In genomic region chr2:40543381-40543780, GRCh38 we compare ENCODE assay signal across 28 cellular contexts.
"Had no signal": no experiment of that assay in that cellular context is flagged by ENCODE, and none has a peak within 500 bp of the region (broad histone marks: within the 10 kb centered on the region; RNA-seq: fewer than 3 reads in every experiment).

No MANE protein-coding gene starts in this region.

- H3K27me3 ChIP-seq: colonic mucosa, esophagus squamous epithelium, neural progenitor cell, sigmoid colon, spleen, testis, tibial artery, upper lobe of right lung, uterus had no signal

- H3K9me3 ChIP-seq: colonic mucosa, esophagus squamous epithelium, sigmoid colon, spleen, testis, tibial artery, upper lobe of right lung, uterus had no signal

- H3K4me1 ChIP-seq: colonic mucosa, esophagus squamous epithelium, parathyroid adenoma, sigmoid colon, spleen, testis, upper lobe of right lung, uterus had no signal

- H3K27ac Mint-ChIP-seq: dendritic cell treated with granulocyte-macrophage colony-stimulating factor and Interleukin-4, amounts not matched to agents 40 ng/mL and 50 ng/mL, for 4 days; endodermal cell; immature natural killer cell; naive thymus-derived CD4-positive, alpha-beta T cell; nephron; neural progenitor cell; progenitor cell of endocrine pancreas; stimulated activated memory B cell treated with anti-CD40 and anti-IgM and Interleukin-4, amounts not matched to agents 10 μg/mL and 1 μg/mL and 100 μg/mL, for 72 hours had no signal

- H3K9me3 Mint-ChIP-seq: dendritic cell treated with granulocyte-macrophage colony-stimulating factor and Interleukin-4, amounts not matched to agents 40 ng/mL and 50 ng/mL, for 4 days; endodermal cell; nephron; neural progenitor cell; stimulated activated memory B cell treated with anti-CD40 and anti-IgM and Interleukin-4, amounts not matched to agents 10 μg/mL and 1 μg/mL and 100 μg/mL, for 72 hours had no signal

- H3K27me3 Mint-ChIP-seq: naive thymus-derived CD4-positive, alpha-beta T cell; stimulated activated memory B cell treated with anti-CD40 and anti-IgM and Interleukin-4, amounts not matched to agents 10 μg/mL and 1 μg/mL and 100 μg/mL, for 72 hours had no signal

- H3K9ac ChIP-seq: neural progenitor cell, parathyroid adenoma had no signal

- H3K79me2 ChIP-seq: parathyroid adenoma had no signal

- H3K4me3 Mint-ChIP-seq: dendritic cell treated with granulocyte-macrophage colony-stimulating factor and Interleukin-4, amounts not matched to agents 40 ng/mL and 50 ng/mL, for 4 days; endodermal cell; immature natural killer cell; naive thymus-derived CD4-positive, alpha-beta T cell; nephron; neural progenitor cell; stimulated activated memory B cell treated with anti-CD40 and anti-IgM and Interleukin-4, amounts not matched to agents 10 μg/mL and 1 μg/mL and 100 μg/mL, for 72 hours had no signal

- H3K36me3 ChIP-seq: colonic mucosa, esophagus squamous epithelium, neural progenitor cell, sigmoid colon, spleen, tibial artery, upper lobe of right lung, uterus had no signal

- H2AFZ ChIP-seq: neural progenitor cell, parathyroid adenoma had no signal

- H3K4me1 Mint-ChIP-seq: immature natural killer cell; stimulated activated memory B cell treated with anti-CD40 and anti-IgM and Interleukin-4, amounts not matched to agents 10 μg/mL and 1 μg/mL and 100 μg/mL, for 72 hours had no signal

- H3K4me3 ChIP-seq: colonic mucosa, esophagus squamous epithelium, lung, neural progenitor cell, sigmoid colon, spleen, testis, tibial artery, upper lobe of right lung, uterus had no signal

- DNase-seq: colonic mucosa; effector CD8-positive, alpha-beta T cell; endodermal cell; erythroblast; esophagus squamous epithelium; hypothalamus; immature natural killer cell; islet precursor cell; mesenchymal stem cell; midbrain; naive thymus-derived CD4-positive, alpha-beta T cell; right cardiac atrium; sigmoid colon; spleen; stimulated activated CD4-positive, alpha-beta T cell treated with anti-CD3 and anti-CD28 coated beads, Interleukin-4, amount 100 ng/mL, for 4 hours; stimulated activated naive CD8-positive, alpha-beta T cell treated with anti-CD3 and anti-CD28 coated beads, Interleukin-15, Interleukin-2, amounts not matched to agents 100 U/mL and 50 U/mL, for 24 hours; substantia nigra; testis; tibial artery; upper lobe of right lung; uterus had no signal

- H3K27ac ChIP-seq: colonic mucosa, esophagus squamous epithelium, neural progenitor cell, parathyroid adenoma, sigmoid colon, spleen, testis, tibial artery, upper lobe of right lung, uterus had no signal

- ATAC-seq: naive thymus-derived CD4-positive, alpha-beta T cell; right cardiac atrium; stimulated activated memory B cell treated with anti-CD40 and anti-IgM and Interleukin-4, amounts not matched to agents 10 μg/mL and 1 μg/mL and 100 μg/mL, for 72 hours; stimulated activated naive CD8-positive, alpha-beta T cell treated with anti-CD3 and anti-CD28 coated beads, Interleukin-15, Interleukin-2, amounts not matched to agents 100 U/mL and 50 U/mL, for 24 hours; upper lobe of right lung had no signal

- H3K4me2 ChIP-seq: neural progenitor cell had no signal

- H3K36me3 Mint-ChIP-seq: immature natural killer cell; naive thymus-derived CD4-positive, alpha-beta T cell; neural progenitor cell; stimulated activated memory B cell treated with anti-CD40 and anti-IgM and Interleukin-4, amounts not matched to agents 10 μg/mL and 1 μg/mL and 100 μg/mL, for 72 hours had no signal
